In genomic region chr19:54518844-54519243, GRCh38 we compare ENCODE assay signal across 1 cellular context.
A peak's percentile ranks its signal among the peaks of the same experiment; 100 is the strongest.
TF ChIP-seq lines count a peak whose summit lies in the region.

No MANE protein-coding gene starts in this region.

TF ChIP-seq in GM12878, 131 proteins besides CTCF, POLR2A, EP300 and RAD21 (continues in another document):
- TF ChIP-seq IRF4 (IDR thresholded peaks at IDR 0.05; ENCODE audit: low read depth, low read length) (peak; percentile 93), JUND (IDR thresholded peaks at IDR 0.05; ENCODE audit: low read depth, low read length) (peak; percentile 61; the same call in 1 of the 2 replicates), RBBP5 (conservative IDR thresholded peaks at IDR 0.05) (no peak), CUX1 (IDR thresholded peaks at IDR 0.05; ENCODE audit: insufficient replicate concordance, low read depth, low read length) (peak; percentile 35), FOXK2 (IDR thresholded peaks at IDR 0.05) (no peak), ZNF274 (IDR thresholded peaks at IDR 0.05; ENCODE audit: insufficient read depth, insufficient read length) (no peak), HDAC6 (IDR thresholded peaks at IDR 0.05; ENCODE audit: unreplicated experiment) (no peak), SMAD1 (IDR thresholded peaks at IDR 0.05; ENCODE audit: low read depth, partially characterized antibody) (no peak), IRF5 (IDR thresholded peaks at IDR 0.05; ENCODE audit: borderline replicate concordance) (no peak), MEF2B (IDR thresholded peaks at IDR 0.05; ENCODE audit: partially characterized antibody, poor library complexity, severe bottlenecking) (peak; percentile 85), HDGF (IDR thresholded peaks at IDR 0.05) (no peak), EZH2 (IDR thresholded peaks at IDR 0.05; ENCODE audit: borderline replicate concordance, control insufficient read depth, low read depth, low read length) (no peak), SRF (IDR thresholded peaks at IDR 0.05; ENCODE audit: low read depth in 2 of 2, low read length in 2 of 2) (0 out of 4 replicates have a peak, but pooled peaks of 1 of the 2 experiments have one; percentile 52), MEF2A (IDR thresholded peaks at IDR 0.05; ENCODE audit: insufficient read depth, low read depth, low read length) (peak; percentile 74), BRCA1 (IDR thresholded peaks at IDR 0.05; ENCODE audit: low read depth, low read length) (no peak), EGR1 (IDR thresholded peaks at IDR 0.05; ENCODE audit: borderline replicate concordance in 1 of 2, low read depth in 2 of 2, low read length in 2 of 2) (peak in 1 of 2 experiments; percentile 37; a peak in 1 of 3 replicates), NR2C1 (IDR thresholded peaks at IDR 0.05) (no peak), KAT2A (conservative IDR thresholded peaks at IDR 0.05; ENCODE audit: control insufficient read depth, low read depth, low read length) (no peak), ZSCAN29 (IDR thresholded peaks at IDR 0.05) (no peak), ETV6 (conservative IDR thresholded peaks at IDR 0.05 in 1 of 2, IDR thresholded peaks at IDR 0.05 in 1 of 2; ENCODE audit: borderline replicate concordance in 1 of 2, low read depth in 1 of 2) (peak in 1 of 2 experiments; percentile 95; a peak in 2 of 4 replicates), ZBED1 (IDR thresholded peaks at IDR 0.05; ENCODE audit: borderline replicate concordance) (peak; percentile 79; the same call in 1 of the 2 replicates), HDAC2 (IDR thresholded peaks at IDR 0.05) (no peak), FOS (IDR thresholded peaks at IDR 0.05; ENCODE audit: borderline replicate concordance, extremely low read depth, insufficient read length) (no peak), ELK1 (IDR thresholded peaks at IDR 0.05; ENCODE audit: low read depth, low read length) (no peak), ZNF384 (IDR thresholded peaks at IDR 0.05; ENCODE audit: borderline replicate concordance, low read depth, low read length) (no peak), PKNOX1 (IDR thresholded peaks at IDR 0.05) (0 out of 2 replicates have a peak, but pooled peaks have one; percentile 13), KLF5 (IDR thresholded peaks at IDR 0.05; ENCODE audit: partially characterized antibody) (no peak), MTA2 (IDR thresholded peaks at IDR 0.05; ENCODE audit: low read depth) (no peak), TBL1XR1 (IDR thresholded peaks at IDR 0.05; ENCODE audit: low read depth, low read length) (peak; percentile 33; the same call in 1 of the 2 replicates), RCOR1 (conservative IDR thresholded peaks at IDR 0.05; ENCODE audit: low read depth, low read length) (no peak), RUNX3 (IDR thresholded peaks at IDR 0.05; ENCODE audit: low read length) (peak; percentile 95), CEBPZ (IDR thresholded peaks at IDR 0.05; ENCODE audit: low read depth, low read length) (no peak), NFIC (IDR thresholded peaks at IDR 0.05; ENCODE audit: low read depth, low read length) (peak; percentile 92), PAX5 (IDR thresholded peaks at IDR 0.05; ENCODE audit: borderline replicate concordance, low read depth, low read length) (peak; percentile 80; the same call in 1 of the 2 replicates), IKZF1 (conservative IDR thresholded peaks at IDR 0.05) (peak; percentile 57), POLR2AphosphoS2 (IDR thresholded peaks at IDR 0.05; ENCODE audit: low read depth, low read length) (no peak), STAT3 (IDR thresholded peaks at IDR 0.05; ENCODE audit: low read depth, low read length) (no peak), CBX5 (IDR thresholded peaks at IDR 0.05; ENCODE audit: low read depth) (peak; percentile 64; the same call in 1 of the 2 replicates), YBX1 (IDR thresholded peaks at IDR 0.05) (no peak)
- TF ChIP-seq, protein P1, sequence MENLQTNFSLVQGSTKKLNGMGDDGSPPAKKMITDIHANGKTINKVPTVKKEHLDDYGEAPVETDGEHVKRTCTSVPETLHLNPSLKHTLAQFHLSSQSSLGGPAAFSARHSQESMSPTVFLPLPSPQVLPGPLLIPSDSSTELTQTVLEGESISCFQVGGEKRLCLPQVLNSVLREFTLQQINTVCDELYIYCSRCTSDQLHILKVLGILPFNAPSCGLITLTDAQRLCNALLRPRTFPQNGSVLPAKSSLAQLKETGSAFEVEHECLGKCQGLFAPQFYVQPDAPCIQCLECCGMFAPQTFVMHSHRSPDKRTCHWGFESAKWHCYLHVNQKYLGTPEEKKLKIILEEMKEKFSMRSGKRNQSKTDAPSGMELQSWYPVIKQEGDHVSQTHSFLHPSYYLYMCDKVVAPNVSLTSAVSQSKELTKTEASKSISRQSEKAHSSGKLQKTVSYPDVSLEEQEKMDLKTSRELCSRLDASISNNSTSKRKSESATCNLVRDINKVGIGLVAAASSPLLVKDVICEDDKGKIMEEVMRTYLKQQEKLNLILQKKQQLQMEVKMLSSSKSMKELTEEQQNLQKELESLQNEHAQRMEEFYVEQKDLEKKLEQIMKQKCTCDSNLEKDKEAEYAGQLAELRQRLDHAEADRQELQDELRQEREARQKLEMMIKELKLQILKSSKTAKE (IDR thresholded peaks at IDR 0.05; ENCODE audit: low read depth, poor library complexity, severe bottlenecking): no peak
- TF ChIP-seq, protein P2, sequence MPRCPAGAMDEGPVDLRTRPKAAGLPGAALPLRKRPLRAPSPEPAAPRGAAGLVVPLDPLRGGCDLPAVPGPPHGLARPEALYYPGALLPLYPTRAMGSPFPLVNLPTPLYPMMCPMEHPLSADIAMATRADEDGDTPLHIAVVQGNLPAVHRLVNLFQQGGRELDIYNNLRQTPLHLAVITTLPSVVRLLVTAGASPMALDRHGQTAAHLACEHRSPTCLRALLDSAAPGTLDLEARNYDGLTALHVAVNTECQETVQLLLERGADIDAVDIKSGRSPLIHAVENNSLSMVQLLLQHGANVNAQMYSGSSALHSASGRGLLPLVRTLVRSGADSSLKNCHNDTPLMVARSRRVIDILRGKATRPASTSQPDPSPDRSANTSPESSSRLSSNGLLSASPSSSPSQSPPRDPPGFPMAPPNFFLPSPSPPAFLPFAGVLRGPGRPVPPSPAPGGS (IDR thresholded peaks at IDR 0.05; ENCODE audit: borderline replicate concordance, insufficient read depth, low read depth, low read length, poor library complexity, severe bottlenecking): peak; percentile 86
- TF ChIP-seq, protein P3, sequence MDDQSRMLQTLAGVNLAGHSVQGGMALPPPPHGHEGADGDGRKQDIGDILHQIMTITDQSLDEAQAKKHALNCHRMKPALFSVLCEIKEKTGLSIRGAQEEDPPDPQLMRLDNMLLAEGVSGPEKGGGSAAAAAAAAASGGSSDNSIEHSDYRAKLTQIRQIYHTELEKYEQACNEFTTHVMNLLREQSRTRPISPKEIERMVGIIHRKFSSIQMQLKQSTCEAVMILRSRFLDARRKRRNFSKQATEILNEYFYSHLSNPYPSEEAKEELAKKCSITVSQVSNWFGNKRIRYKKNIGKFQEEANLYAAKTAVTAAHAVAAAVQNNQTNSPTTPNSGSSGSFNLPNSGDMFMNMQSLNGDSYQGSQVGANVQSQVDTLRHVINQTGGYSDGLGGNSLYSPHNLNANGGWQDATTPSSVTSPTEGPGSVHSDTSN (IDR thresholded peaks at IDR 0.05; ENCODE audit: insufficient replicate concordance, low read depth, low read length): peak; percentile 59
